In the genomic region with DNA sequence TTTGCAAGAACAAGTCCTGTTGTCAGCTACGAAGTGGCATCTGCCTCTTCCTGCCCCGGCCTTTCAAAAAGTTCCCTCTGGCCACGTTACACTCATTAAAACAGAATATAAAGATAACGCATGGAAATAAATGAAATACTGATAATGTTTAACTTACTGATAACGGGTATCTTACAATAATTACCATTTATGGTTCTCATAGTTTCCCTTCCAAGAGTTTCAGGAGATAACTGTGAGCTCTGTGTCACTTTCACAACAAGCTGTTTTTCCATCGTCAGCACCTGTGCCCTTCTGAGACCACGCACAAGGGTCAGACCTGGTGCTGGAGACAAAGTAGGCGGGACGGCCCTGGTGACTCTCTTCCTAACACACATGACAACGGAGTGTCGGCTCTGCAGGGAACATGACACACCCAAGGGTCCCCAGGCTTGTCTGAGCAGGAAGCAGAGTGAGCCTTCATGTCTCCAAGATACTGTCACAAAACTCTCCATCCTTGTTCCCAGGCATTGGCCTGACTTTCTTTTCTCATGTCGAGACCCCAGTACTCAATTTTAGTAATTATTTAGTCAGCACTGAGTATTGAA, we compare ENCODE assay signal across 2 cellular contexts.
TF ChIP-seq lines count a peak whose summit lies in the region.

No MANE protein-coding gene starts in this region.

TF ChIP-seq in SK-N-SH, 30 proteins besides CTCF, POLR2A, EP300 and RAD21 (continued from another document):
- no peak for TF ChIP-seq EZH2phosphoT487 (IDR thresholded peaks at IDR 0.05; ENCODE audit: borderline replicate concordance, low read depth)
- TF ChIP-seq TAF1 (IDR thresholded peaks at IDR 0.05; ENCODE audit: borderline replicate concordance, low read depth, low read length): no peak
- TF ChIP-seq ELF1 (IDR thresholded peaks at IDR 0.05): no peak
- no peak for TF ChIP-seq JUND (IDR thresholded peaks at IDR 0.05)
- TF ChIP-seq TEAD4 (IDR thresholded peaks at IDR 0.05; ENCODE audit: borderline replicate concordance, insufficient read depth): no peak
- TF ChIP-seq FOXJ3 (CRISPR knock-in tag; IDR thresholded peaks at IDR 0.05): no peak
- TF ChIP-seq, protein P1, sequence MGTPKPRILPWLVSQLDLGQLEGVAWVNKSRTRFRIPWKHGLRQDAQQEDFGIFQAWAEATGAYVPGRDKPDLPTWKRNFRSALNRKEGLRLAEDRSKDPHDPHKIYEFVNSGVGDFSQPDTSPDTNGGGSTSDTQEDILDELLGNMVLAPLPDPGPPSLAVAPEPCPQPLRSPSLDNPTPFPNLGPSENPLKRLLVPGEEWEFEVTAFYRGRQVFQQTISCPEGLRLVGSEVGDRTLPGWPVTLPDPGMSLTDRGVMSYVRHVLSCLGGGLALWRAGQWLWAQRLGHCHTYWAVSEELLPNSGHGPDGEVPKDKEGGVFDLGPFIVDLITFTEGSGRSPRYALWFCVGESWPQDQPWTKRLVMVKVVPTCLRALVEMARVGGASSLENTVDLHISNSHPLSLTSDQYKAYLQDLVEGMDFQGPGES (IDR thresholded peaks at IDR 0.05; ENCODE audit: low read depth, low read length): no peak
- no peak for TF ChIP-seq MEF2A (IDR thresholded peaks at IDR 0.05; ENCODE audit: borderline replicate concordance, low read depth)
- TF ChIP-seq NFIC (IDR thresholded peaks at IDR 0.05; ENCODE audit: borderline replicate concordance): no peak
- TF ChIP-seq, protein P2, sequence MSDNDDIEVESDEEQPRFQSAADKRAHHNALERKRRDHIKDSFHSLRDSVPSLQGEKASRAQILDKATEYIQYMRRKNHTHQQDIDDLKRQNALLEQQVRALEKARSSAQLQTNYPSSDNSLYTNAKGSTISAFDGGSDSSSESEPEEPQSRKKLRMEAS (IDR thresholded peaks at IDR 0.05; ENCODE audit: low read depth): no peak
- no peak for TF ChIP-seq SMC3 (IDR thresholded peaks at IDR 0.05; ENCODE audit: low read depth, low read length)
- TF ChIP-seq YY1 (IDR thresholded peaks at IDR 0.05; ENCODE audit: low read depth): no peak
- no peak for TF ChIP-seq TCF12 (IDR thresholded peaks at IDR 0.05)
- TF ChIP-seq GABPA (IDR thresholded peaks at IDR 0.05; ENCODE audit: low read depth): no peak
- TF ChIP-seq CHD2 (IDR thresholded peaks at IDR 0.05; ENCODE audit: low read length, partially characterized antibody): no peak
- TF ChIP-seq, protein P3, sequence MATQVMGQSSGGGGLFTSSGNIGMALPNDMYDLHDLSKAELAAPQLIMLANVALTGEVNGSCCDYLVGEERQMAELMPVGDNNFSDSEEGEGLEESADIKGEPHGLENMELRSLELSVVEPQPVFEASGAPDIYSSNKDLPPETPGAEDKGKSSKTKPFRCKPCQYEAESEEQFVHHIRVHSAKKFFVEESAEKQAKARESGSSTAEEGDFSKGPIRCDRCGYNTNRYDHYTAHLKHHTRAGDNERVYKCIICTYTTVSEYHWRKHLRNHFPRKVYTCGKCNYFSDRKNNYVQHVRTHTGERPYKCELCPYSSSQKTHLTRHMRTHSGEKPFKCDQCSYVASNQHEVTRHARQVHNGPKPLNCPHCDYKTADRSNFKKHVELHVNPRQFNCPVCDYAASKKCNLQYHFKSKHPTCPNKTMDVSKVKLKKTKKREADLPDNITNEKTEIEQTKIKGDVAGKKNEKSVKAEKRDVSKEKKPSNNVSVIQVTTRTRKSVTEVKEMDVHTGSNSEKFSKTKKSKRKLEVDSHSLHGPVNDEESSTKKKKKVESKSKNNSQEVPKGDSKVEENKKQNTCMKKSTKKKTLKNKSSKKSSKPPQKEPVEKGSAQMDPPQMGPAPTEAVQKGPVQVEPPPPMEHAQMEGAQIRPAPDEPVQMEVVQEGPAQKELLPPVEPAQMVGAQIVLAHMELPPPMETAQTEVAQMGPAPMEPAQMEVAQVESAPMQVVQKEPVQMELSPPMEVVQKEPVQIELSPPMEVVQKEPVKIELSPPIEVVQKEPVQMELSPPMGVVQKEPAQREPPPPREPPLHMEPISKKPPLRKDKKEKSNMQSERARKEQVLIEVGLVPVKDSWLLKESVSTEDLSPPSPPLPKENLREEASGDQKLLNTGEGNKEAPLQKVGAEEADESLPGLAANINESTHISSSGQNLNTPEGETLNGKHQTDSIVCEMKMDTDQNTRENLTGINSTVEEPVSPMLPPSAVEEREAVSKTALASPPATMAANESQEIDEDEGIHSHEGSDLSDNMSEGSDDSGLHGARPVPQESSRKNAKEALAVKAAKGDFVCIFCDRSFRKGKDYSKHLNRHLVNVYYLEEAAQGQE (IDR thresholded peaks at IDR 0.05; ENCODE audit: low read depth, low read length): no peak

TF ChIP-seq in SK-N-SH treated with all-trans-retinoic acid at 6 μM for 48 hours, 23 proteins besides CTCF, POLR2A, EP300 and RAD21 (continued from another document):
- TF ChIP-seq, protein P4, sequence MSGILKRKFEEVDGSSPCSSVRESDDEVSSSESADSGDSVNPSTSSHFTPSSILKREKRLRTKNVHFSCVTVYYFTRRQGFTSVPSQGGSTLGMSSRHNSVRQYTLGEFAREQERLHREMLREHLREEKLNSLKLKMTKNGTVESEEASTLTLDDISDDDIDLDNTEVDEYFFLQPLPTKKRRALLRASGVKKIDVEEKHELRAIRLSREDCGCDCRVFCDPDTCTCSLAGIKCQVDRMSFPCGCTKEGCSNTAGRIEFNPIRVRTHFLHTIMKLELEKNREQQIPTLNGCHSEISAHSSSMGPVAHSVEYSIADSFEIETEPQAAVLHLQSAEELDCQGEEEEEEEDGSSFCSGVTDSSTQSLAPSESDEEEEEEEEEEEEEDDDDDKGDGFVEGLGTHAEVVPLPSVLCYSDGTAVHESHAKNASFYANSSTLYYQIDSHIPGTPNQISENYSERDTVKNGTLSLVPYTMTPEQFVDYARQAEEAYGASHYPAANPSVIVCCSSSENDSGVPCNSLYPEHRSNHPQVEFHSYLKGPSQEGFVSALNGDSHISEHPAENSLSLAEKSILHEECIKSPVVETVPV (CRISPR knock-in tag; IDR thresholded peaks at IDR 0.05): no peak
- TF ChIP-seq, protein P5, sequence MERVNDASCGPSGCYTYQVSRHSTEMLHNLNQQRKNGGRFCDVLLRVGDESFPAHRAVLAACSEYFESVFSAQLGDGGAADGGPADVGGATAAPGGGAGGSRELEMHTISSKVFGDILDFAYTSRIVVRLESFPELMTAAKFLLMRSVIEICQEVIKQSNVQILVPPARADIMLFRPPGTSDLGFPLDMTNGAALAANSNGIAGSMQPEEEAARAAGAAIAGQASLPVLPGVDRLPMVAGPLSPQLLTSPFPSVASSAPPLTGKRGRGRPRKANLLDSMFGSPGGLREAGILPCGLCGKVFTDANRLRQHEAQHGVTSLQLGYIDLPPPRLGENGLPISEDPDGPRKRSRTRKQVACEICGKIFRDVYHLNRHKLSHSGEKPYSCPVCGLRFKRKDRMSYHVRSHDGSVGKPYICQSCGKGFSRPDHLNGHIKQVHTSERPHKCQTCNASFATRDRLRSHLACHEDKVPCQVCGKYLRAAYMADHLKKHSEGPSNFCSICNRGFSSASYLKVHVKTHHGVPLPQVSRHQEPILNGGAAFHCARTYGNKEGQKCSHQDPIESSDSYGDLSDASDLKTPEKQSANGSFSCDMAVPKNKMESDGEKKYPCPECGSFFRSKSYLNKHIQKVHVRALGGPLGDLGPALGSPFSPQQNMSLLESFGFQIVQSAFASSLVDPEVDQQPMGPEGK (CRISPR knock-in tag; IDR thresholded peaks at IDR 0.05; ENCODE audit: borderline replicate concordance): no peak
- TF ChIP-seq ZNF8 (CRISPR knock-in tag; IDR thresholded peaks at IDR 0.05): no peak
- TF ChIP-seq, protein P6, sequence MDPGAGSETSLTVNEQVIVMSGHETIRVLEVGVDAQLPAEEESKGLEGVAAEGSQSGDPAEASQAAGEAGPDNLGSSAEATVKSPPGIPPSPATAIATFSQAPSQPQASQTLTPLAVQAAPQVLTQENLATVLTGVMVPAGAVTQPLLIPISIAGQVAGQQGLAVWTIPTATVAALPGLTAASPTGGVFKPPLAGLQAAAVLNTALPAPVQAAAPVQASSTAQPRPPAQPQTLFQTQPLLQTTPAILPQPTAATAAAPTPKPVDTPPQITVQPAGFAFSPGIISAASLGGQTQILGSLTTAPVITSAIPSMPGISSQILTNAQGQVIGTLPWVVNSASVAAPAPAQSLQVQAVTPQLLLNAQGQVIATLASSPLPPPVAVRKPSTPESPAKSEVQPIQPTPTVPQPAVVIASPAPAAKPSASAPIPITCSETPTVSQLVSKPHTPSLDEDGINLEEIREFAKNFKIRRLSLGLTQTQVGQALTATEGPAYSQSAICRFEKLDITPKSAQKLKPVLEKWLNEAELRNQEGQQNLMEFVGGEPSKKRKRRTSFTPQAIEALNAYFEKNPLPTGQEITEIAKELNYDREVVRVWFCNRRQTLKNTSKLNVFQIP (CRISPR knock-in tag; IDR thresholded peaks at IDR 0.05; ENCODE audit: borderline replicate concordance, low read depth): no peak
- TF ChIP-seq CSDC2 (CRISPR knock-in tag; IDR thresholded peaks at IDR 0.05): no peak
- no peak for TF ChIP-seq ESRRG (CRISPR knock-in tag; IDR thresholded peaks at IDR 0.05)
- TF ChIP-seq ZFP30 (CRISPR knock-in tag; IDR thresholded peaks at IDR 0.05): no peak
